9 cellular contexts compared by ENCODE assay signal in the genomic region with DNA sequence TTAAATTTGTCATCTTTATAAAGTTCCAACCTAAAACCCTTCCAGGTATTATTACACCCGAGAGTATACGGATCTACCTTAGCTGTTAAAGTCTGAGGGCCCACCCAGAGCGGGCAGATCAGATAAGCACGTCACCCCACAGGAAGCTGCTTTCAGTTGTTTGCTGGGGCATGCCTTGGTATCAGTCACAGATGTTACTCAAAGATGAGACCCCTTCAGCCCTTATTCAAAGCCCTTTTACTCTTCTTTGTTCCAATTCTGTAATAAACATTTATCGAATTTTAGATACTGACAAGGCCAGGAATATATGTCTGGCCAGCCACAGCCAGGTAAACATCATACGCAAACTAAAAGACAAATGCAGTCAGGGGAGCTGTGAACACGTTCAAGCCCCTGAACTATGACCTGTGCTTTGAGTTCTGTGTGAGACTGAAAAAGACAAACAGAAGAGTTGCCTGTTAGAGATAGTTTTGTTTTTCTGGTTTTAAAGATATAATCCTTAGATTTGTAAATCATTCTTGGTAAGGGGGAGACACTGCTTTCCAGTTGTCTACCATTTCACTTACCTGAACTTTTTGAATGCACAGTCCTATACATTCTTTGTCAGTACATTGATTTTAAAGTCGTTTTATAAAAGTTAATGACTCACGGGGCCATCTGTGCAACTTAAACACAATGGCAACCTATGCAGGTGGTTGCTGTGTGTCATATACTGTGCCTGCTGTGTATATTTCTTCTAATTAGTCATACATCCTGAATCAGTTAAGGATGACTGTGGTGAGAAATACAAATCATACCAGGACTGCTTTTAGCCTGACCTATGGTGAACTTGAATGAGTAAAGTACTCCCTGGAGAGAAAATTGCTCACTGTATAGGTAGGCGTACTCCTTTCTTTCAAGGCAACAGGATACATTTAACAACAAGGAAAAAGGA.
DNase-seq lines count a peak whose midpoint lies in the region; ATAC-seq, FAIRE-seq and TF ChIP-seq lines count a peak whose summit lies in the region.
"Had no signal": no experiment of that assay in that cellular context is flagged by ENCODE, and none has a peak within 500 bp of the region (broad histone marks: within the 10 kb centered on the region; RNA-seq: fewer than 3 reads in every experiment).

No MANE protein-coding gene starts in this region.

- H3K27me3 ChIP-seq in body of pancreas, result no peaks in the 10 kb centered on the region
- no peaks in the 10 kb centered on the region for H3K27me3 ChIP-seq in pancreas

- TF ChIP-seq POLR2A in NB4 (IDR thresholded peaks at IDR 0.05; ENCODE audit: extremely low read depth, insufficient read length) (no peak), body of pancreas (IDR thresholded peaks at IDR 0.05) (no peak), lower leg skin (IDR thresholded peaks at IDR 0.05) (no peak)

- POLR2A ChIA-PET in activated CD4-positive, alpha-beta T cell treated with anti-CD3 and anti-CD28 coated beads, Interleukin-2, amount 10 ng/mL, durations not matched to agents 7 days and 5 days (lab: Charles Lee), result no interaction called here

- H3K4me1 ChIP-seq in body of pancreas (peaks cover 21% of the 10 kb centered on the region), pancreas (peaks cover 0 to 11% (median 8%) of the 10 kb centered on the region in 3 donors)

- TF ChIP-seq CTCF in NB4 (IDR thresholded peaks at IDR 0.05; ENCODE audit: low read depth, low read length), result no peak
- TF ChIP-seq CTCF in body of pancreas (IDR thresholded peaks at IDR 0.05), result no peak
- TF ChIP-seq CTCF in pancreas (IDR thresholded peaks at IDR 0.05), result no peak
- TF ChIP-seq CTCF in lower leg skin (IDR thresholded peaks at IDR 0.05), result no peak
- no peak for TF ChIP-seq CTCF in CD14-positive monocyte (IDR thresholded peaks at IDR 0.05)

- H3K9me3 Mint-ChIP-seq in activated CD4-positive, alpha-beta T cell treated with anti-CD3 and anti-CD28 coated beads, Interleukin-2, amount 10 ng/mL, durations not matched to agents 7 days and 5 days, result no peaks in the 10 kb centered on the region
- peaks cover 0 to 11% (median 0%) of the 10 kb centered on the region in 7 donors for H3K9me3 Mint-ChIP-seq in CD14-positive monocyte

- FAIRE-seq in pancreas (lab: Jason Lieb, UNC), result no peak

- intact Hi-C loops in body of pancreas (cut with DNase I) (no loop called here), pancreas (cut with DNase I) (no loop called here), lower leg skin (cut with DNase I; ENCODE audit: low total_unique reads) (no loop called here), CD14-positive monocyte (cut with micrococcal nuclease) (no loop called here)

- H3K4me3 Mint-ChIP-seq in activated CD4-positive, alpha-beta T cell treated with anti-CD3 and anti-CD28 coated beads, Interleukin-2, amount 10 ng/mL, durations not matched to agents 7 days and 5 days, result peak overlapping the region; percentile 6
- no peak overlapping the region for H3K4me3 Mint-ChIP-seq in CD14-positive monocyte
- H3K4me3 Mint-ChIP-seq: brain had no signal

- H3K4me1 Mint-ChIP-seq in activated CD4-positive, alpha-beta T cell treated with anti-CD3 and anti-CD28 coated beads, Interleukin-2, amount 10 ng/mL, durations not matched to agents 7 days and 5 days, result peaks cover 25% of the 10 kb centered on the region
- H3K4me1 Mint-ChIP-seq in CD14-positive monocyte, result no peaks in the 10 kb centered on the region

- DNase-seq in activated CD4-positive, alpha-beta T cell treated with anti-CD3 and anti-CD28 coated beads, Interleukin-2, amount 10 ng/mL, durations not matched to agents 7 days and 5 days, result peak; percentile 14
- DNase-seq in activated CD4-positive, alpha-beta T cell treated with anti-CD3 and anti-CD28 coated beads for 4 hours, result no peak
- DNase-seq in NB4 (ENCODE audit: low read depth) (peak; percentile 55), body of pancreas (no peak), pancreas (no peak), lower leg skin (ENCODE audit: low spot score in 2 of 2) (no peak), CD14-positive monocyte (ENCODE audit: low spot score) (no peak)

- no peaks in the 10 kb centered on the region for H3K9me3 ChIP-seq in body of pancreas
- H3K9me3 ChIP-seq in pancreas, result no peaks in the 10 kb centered on the region

- peak; percentile 95 for ATAC-seq in HG02588 (IDR thresholded peaks at IDR 0.05; ENCODE audit: unreplicated experiment)
- peak; percentile 68 for ATAC-seq in body of pancreas
- ATAC-seq in pancreas, result peak; percentile 78 to 85 (median 83)

- H3K27ac ChIP-seq in body of pancreas (peak overlapping the region; percentile 15 to 54 (median 40)), pancreas (peak overlapping the region in 1 of 4 donors; percentile 51)

- H3K4me3 ChIP-seq in NB4 (ENCODE audit: low read depth, low read length) (no peak overlapping the region), body of pancreas (no peak overlapping the region), pancreas (no peak overlapping the region), lower leg skin (ENCODE audit: low read depth, poor library complexity, severe bottlenecking) (no peak overlapping the region)

- no peaks in the 10 kb centered on the region for H3K36me3 Mint-ChIP-seq in activated CD4-positive, alpha-beta T cell treated with anti-CD3 and anti-CD28 coated beads, Interleukin-2, amount 10 ng/mL, durations not matched to agents 7 days and 5 days (ENCODE audit: low read depth)
- peaks cover 0 to 3% of the 10 kb centered on the region in 2 donors for H3K36me3 Mint-ChIP-seq in CD14-positive monocyte
- H3K36me3 Mint-ChIP-seq: brain had no signal

- H3K27me3 Mint-ChIP-seq in activated CD4-positive, alpha-beta T cell treated with anti-CD3 and anti-CD28 coated beads, Interleukin-2, amount 10 ng/mL, durations not matched to agents 7 days and 5 days, result no peaks in the 10 kb centered on the region
- peaks cover 0 to 2% (median 0%) of the 10 kb centered on the region in 3 donors for H3K27me3 Mint-ChIP-seq in CD14-positive monocyte (ENCODE audit: low read depth in 3 of 3)
- H3K27me3 Mint-ChIP-seq: brain had no signal

- WGBS in body of pancreas, 2 donors, result 34 to 51% methylated on average over 10 of the region's 10 CpGs
- 48 to 59% methylated on average over 10 of the region's 10 CpGs for WGBS in pancreas, 2 donors
- WGBS in lower leg skin, 2 donors, result 61 to 72% methylated on average over 10 of the region's 10 CpGs

- H3K36me3 ChIP-seq in body of pancreas (replicated peaks in 1 of 2; ENCODE audit: insufficient read depth in 1 of 2, low read depth in 2 of 2) (no peaks in the 10 kb centered on the region), pancreas (no peaks in the 10 kb centered on the region)

- CTCF ChIA-PET in activated CD4-positive, alpha-beta T cell treated with anti-CD3 and anti-CD28 coated beads, Interleukin-2, amount 10 ng/mL, durations not matched to agents 7 days and 5 days (lab: Charles Lee), result interaction anchor here (1.2 kb wide), 2 partner anchors 10 to 12 kb away, joined by 4 to 6 read pairs; no protein-coding TSS in a partner anchor

- H3K27ac Mint-ChIP-seq in activated CD4-positive, alpha-beta T cell treated with anti-CD3 and anti-CD28 coated beads, Interleukin-2, amount 10 ng/mL, durations not matched to agents 7 days and 5 days, result peak overlapping the region; percentile 82
- no peak overlapping the region for H3K27ac Mint-ChIP-seq in CD14-positive monocyte

Comparison
In these comparisons a context has a peak if more than half of its experiments do, and no peak if none do; other contexts are left out.
1. DNase-seq: peak in activated CD4-positive, alpha-beta T cell treated with anti-CD3 and anti-CD28 coated beads, Interleukin-2, amount 10 ng/mL, durations not matched to agents 7 days and 5 days (single experiment) and NB4 (single experiment); none in activated CD4-positive, alpha-beta T cell treated with anti-CD3 and anti-CD28 coated beads for 4 hours (0 of 2), body of pancreas (0 of 4), pancreas (0 of 6), lower leg skin (0 of 2) and CD14-positive monocyte (single experiment).
2. Peak in every context shown above with its lines, with median percentiles within 50 percentile points of each other: ATAC-seq.